ENCODE assay signal across 17 cellular contexts in the genomic region with DNA sequence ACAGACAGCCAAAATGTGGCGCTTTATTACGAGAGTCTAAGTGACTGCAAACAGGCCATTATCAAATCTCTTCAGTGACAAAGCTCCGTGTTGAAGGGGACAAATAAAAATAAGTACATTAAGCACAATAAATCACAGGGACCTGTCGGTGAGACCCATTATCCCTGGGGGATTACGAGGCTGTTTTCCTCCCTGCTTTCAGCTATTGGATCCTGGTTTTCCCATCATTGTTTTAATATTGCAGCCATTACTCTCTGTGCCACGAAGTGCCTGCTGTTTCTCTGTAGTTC.
DNase-seq lines count a peak whose midpoint lies in the region; ATAC-seq and TF ChIP-seq lines count a peak whose summit lies in the region.
"Had no signal": no experiment of that assay in that cellular context is flagged by ENCODE, and none has a peak within 500 bp of the region (broad histone marks: within the 10 kb centered on the region; RNA-seq: fewer than 3 reads in every experiment).

No MANE protein-coding gene starts in this region.

- CTCF ChIA-PET in HEK293 (lab: Yijun Ruan, JAX) = interaction anchor here (0.6 kb wide), 2 partner anchors 43 to 1484 kb away, joined by 3 to 4 read pairs; no protein-coding TSS in a partner anchor

- H3K27ac ChIP-seq in HEK293 (ENCODE audit: extremely low read depth, low read depth, low read length) (no peak overlapping the region), iPS-18a (ENCODE audit: low read length) (peak overlapping the region; percentile 74)
- H3K27ac ChIP-seq: GM23248 had no signal

- ATAC-seq in GM18907 (IDR thresholded peaks at IDR 0.05; ENCODE audit: unreplicated experiment) = no peak
- no peak for ATAC-seq in HG03095 (IDR thresholded peaks at IDR 0.05; ENCODE audit: unreplicated experiment)
- ATAC-seq: activated T-helper 17 cell treated with anti-CD3 and anti-CD28 coated beads, Interleukin-2, amount 50 U/mL, for 72 hours; Panc1 had no signal

- H3K27me3 ChIP-seq in iPS-18a (ENCODE audit: control insufficient read depth, insufficient read depth, low read length) = no peaks in the 10 kb centered on the region

- no peak for TF ChIP-seq CTCF in HEK293 (tag by site-specific recombination; IDR thresholded peaks at IDR 0.05)

- no peaks in the 10 kb centered on the region for H3K9me3 ChIP-seq in HEK293 (ENCODE audit: control insufficient read depth, insufficient read depth, low read depth, low read length)
- no peaks in the 10 kb centered on the region for H3K9me3 ChIP-seq in iPS-18a (ENCODE audit: control insufficient read depth, low read depth, low read length)

- no peak overlapping the region for H3K4me3 ChIP-seq in HEK293 (ENCODE audit: low read depth, low read length)
- H3K4me3 ChIP-seq in iPS-18a (ENCODE audit: low read length) = no peak overlapping the region
- H3K4me3 ChIP-seq: GM23248, lung had no signal

- peak overlapping the region; percentile 3 for H3K9ac ChIP-seq in iPS-18a (ENCODE audit: low read length)
- H3K9ac ChIP-seq: GM23248 had no signal

- DNase-seq in DMS153 treated with DMSO at 0.1 percent for 48 hours (lab: John Stamatoyannopoulos, UW; ENCODE audit: unreplicated experiment) = peak; percentile 81
- peak; percentile 89 for DNase-seq in NCI-H82 (lab: John Stamatoyannopoulos, UW)
- DNase-seq in AG08396 (ENCODE audit: low spot score) = no peak
- no peak for DNase-seq in COR-L47 (lab: John Stamatoyannopoulos, UW)
- DNase-seq: AML-193, amniotic stem cell, cerebellar nuclear complex, DMS 273 treated with DMSO at 0.1 percent for 48 hours, NCI-H510A treated with DMSO at 0.1 percent for 48 hours had no signal

- H3K4me1 ChIP-seq in HEK293 (ENCODE audit: control insufficient read depth, insufficient read depth, low read length) = peaks cover 2% of the 10 kb centered on the region
- peaks cover 93% of the 10 kb centered on the region for H3K4me1 ChIP-seq in iPS-18a (ENCODE audit: control insufficient read depth, low read depth, low read length)

- H3K36me3 ChIP-seq in HEK293 (ENCODE audit: control insufficient read depth in 2 of 2, insufficient read depth in 1 of 2, low read length in 2 of 2) (no peaks in the 10 kb centered on the region), iPS-18a (ENCODE audit: control insufficient read depth, low read depth, low read length) (no peaks in the 10 kb centered on the region)

- POLR2A ChIA-PET in HEK293 (lab: Yijun Ruan, JAX) = no interaction called here

TF ChIP-seq in HEK293, 187 proteins besides CTCF, POLR2A, EP300 and RAD21 (continues in another document):
- TF ChIP-seq ZNF324 (tag by site-specific recombination; IDR thresholded peaks at IDR 0.05) = no peak
- TF ChIP-seq ZNF670 (tag by site-specific recombination; IDR thresholded peaks at IDR 0.05; ENCODE audit: low read depth) = no peak
- 0 out of 2 replicates have a peak, but pooled peaks have one; percentile 61 for TF ChIP-seq ZNF561 (tag by site-specific recombination; IDR thresholded peaks at IDR 0.05; ENCODE audit: borderline replicate concordance)
- 0 out of 2 replicates have a peak, but pooled peaks have one; percentile 31 for TF ChIP-seq MZF1 (tag by site-specific recombination; IDR thresholded peaks at IDR 0.05; ENCODE audit: borderline replicate concordance)
- TF ChIP-seq FEZF1 (tag by site-specific recombination; IDR thresholded peaks at IDR 0.05) = peak; percentile 65; the same call in 1 of the 2 replicates
- TF ChIP-seq, protein P1, sequence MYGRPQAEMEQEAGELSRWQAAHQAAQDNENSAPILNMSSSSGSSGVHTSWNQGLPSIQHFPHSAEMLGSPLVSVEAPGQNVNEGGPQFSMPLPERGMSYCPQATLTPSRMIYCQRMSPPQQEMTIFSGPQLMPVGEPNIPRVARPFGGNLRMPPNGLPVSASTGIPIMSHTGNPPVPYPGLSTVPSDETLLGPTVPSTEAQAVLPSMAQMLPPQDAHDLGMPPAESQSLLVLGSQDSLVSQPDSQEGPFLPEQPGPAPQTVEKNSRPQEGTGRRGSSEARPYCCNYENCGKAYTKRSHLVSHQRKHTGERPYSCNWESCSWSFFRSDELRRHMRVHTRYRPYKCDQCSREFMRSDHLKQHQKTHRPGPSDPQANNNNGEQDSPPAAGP (tag by site-specific recombination; IDR thresholded peaks at IDR 0.05) = no peak
- TF ChIP-seq, protein P2, sequence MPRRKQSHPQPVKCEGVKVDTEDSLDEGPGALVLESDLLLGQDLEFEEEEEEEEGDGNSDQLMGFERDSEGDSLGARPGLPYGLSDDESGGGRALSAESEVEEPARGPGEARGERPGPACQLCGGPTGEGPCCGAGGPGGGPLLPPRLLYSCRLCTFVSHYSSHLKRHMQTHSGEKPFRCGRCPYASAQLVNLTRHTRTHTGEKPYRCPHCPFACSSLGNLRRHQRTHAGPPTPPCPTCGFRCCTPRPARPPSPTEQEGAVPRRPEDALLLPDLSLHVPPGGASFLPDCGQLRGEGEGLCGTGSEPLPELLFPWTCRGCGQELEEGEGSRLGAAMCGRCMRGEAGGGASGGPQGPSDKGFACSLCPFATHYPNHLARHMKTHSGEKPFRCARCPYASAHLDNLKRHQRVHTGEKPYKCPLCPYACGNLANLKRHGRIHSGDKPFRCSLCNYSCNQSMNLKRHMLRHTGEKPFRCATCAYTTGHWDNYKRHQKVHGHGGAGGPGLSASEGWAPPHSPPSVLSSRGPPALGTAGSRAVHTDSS (tag by site-specific recombination; IDR thresholded peaks at IDR 0.05) = no peak
- no peak for TF ChIP-seq ZNF362 (tag by site-specific recombination; IDR thresholded peaks at IDR 0.05)
- peak; percentile 59 for TF ChIP-seq SP7 (tag by site-specific recombination; IDR thresholded peaks at IDR 0.05)
- peak; percentile 36; the same call in 1 of the 2 replicates for TF ChIP-seq ZNF341 (tag by site-specific recombination; IDR thresholded peaks at IDR 0.05; ENCODE audit: low read depth)
- peak; percentile 63 for TF ChIP-seq PRDM6 (tag by site-specific recombination; IDR thresholded peaks at IDR 0.05)
- no peak for TF ChIP-seq ZNF488 (tag by site-specific recombination; IDR thresholded peaks at IDR 0.05)
- TF ChIP-seq, protein P3, sequence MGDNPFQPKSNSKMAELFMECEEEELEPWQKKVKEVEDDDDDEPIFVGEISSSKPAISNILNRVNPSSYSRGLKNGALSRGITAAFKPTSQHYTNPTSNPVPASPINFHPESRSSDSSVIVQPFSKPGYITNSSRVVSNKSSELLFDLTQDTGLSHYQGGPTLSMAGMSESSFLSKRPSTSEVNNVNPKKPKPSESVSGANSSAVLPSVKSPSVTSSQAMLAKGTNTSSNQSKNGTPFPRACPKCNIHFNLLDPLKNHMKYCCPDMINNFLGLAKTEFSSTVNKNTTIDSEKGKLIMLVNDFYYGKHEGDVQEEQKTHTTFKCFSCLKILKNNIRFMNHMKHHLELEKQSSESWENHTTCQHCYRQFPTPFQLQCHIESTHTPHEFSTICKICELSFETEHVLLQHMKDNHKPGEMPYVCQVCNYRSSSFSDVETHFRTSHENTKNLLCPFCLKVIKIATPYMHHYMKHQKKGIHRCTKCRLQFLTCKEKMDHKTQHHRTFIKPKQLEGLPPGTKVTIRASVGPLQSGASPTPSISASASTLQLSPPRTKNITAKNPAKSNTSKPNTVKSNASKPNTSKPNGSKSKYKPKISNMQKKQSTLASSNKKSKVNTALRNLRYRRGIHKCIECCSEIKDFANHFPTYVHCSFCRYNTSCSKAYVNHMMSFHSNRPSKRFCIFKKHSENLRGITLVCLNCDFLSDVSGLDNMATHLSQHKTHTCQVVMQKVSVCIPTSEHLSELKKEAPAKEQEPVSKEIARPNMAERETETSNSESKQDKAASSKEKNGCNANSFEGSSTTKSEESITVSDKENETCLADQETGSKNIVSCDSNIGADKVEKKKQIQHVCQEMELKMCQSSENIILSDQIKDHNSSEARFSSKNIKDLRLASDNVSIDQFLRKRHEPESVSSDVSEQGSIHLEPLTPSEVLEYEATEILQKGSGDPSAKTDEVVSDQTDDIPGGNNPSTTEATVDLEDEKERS (tag by site-specific recombination; IDR thresholded peaks at IDR 0.05) = no peak
- TF ChIP-seq ZEB2 (tag by site-specific recombination; IDR thresholded peaks at IDR 0.05) = 0 out of 2 replicates have a peak, but pooled peaks have one; percentile 13
- TF ChIP-seq ZBTB17 (tag by site-specific recombination; IDR thresholded peaks at IDR 0.05) = no peak

Comparison
In these comparisons a context has a peak if more than half of its experiments do, and no peak if none do; other contexts are left out.
1. DNase-seq: peak in DMS153 treated with DMSO at 0.1 percent for 48 hours (single experiment) and NCI-H82 (single experiment); none in AG08396 (single experiment) and COR-L47 (single experiment).